1 cellular context compared by ENCODE assay signal in genomic region chr6:75747985-75748742, GRCh38.
TF ChIP-seq lines count a peak whose summit lies in the region.

No MANE protein-coding gene starts in this region.

TF ChIP-seq in GM12878, 131 proteins besides CTCF, POLR2A, EP300 and RAD21 (continued from another document and continues in another):
- TF ChIP-seq CUX1 (IDR thresholded peaks at IDR 0.05; ENCODE audit: insufficient replicate concordance, low read depth, low read length) (no peak), TARDBP (IDR thresholded peaks at IDR 0.05; ENCODE audit: borderline replicate concordance) (no peak), SUPT20H (IDR thresholded peaks at IDR 0.05; ENCODE audit: borderline replicate concordance, control insufficient read depth, low read depth, low read length) (no peak), PAX5 (IDR thresholded peaks at IDR 0.05; ENCODE audit: borderline replicate concordance, low read depth, low read length) (no peak), MEF2A (IDR thresholded peaks at IDR 0.05; ENCODE audit: insufficient read depth, low read depth, low read length) (no peak), ASH2L (IDR thresholded peaks at IDR 0.05; ENCODE audit: borderline replicate concordance, low read depth) (no peak), ATF3 (IDR thresholded peaks at IDR 0.05; ENCODE audit: borderline replicate concordance, extremely low read depth, low read depth, low read length) (no peak), ELK1 (IDR thresholded peaks at IDR 0.05; ENCODE audit: low read depth, low read length) (no peak), HDAC2 (IDR thresholded peaks at IDR 0.05) (no peak), ETV6 (conservative IDR thresholded peaks at IDR 0.05 in 1 of 2, IDR thresholded peaks at IDR 0.05 in 1 of 2; ENCODE audit: borderline replicate concordance in 1 of 2, low read depth in 1 of 2) (no peak), EED (IDR thresholded peaks at IDR 0.05; ENCODE audit: low read depth) (0 out of 2 replicates have a peak, but pooled peaks have one; percentile 4), ZNF24 (IDR thresholded peaks at IDR 0.05) (no peak), BRCA1 (IDR thresholded peaks at IDR 0.05; ENCODE audit: low read depth, low read length) (no peak), ZNF217 (IDR thresholded peaks at IDR 0.05) (no peak), MYC (IDR thresholded peaks at IDR 0.05; ENCODE audit: insufficient read depth, insufficient read length, insufficient replicate concordance, low read length, severe bottlenecking) (no peak), NR2C2 (IDR thresholded peaks at IDR 0.05; ENCODE audit: borderline replicate concordance, control insufficient read depth, insufficient read length, low read depth) (no peak), SUZ12 (IDR thresholded peaks at IDR 0.05; ENCODE audit: unreplicated experiment) (no peak), EGR1 (IDR thresholded peaks at IDR 0.05; ENCODE audit: borderline replicate concordance in 1 of 2, low read depth in 2 of 2, low read length in 2 of 2) (no peak), HDGF (IDR thresholded peaks at IDR 0.05) (0 out of 2 replicates have a peak, but pooled peaks have one; percentile 22), STAT1 (conservative IDR thresholded peaks at IDR 0.05) (no peak), ZZZ3 (IDR thresholded peaks at IDR 0.05; ENCODE audit: control insufficient read depth, insufficient read length, low read depth) (no peak), HDAC6 (IDR thresholded peaks at IDR 0.05; ENCODE audit: unreplicated experiment) (no peak), STAT3 (IDR thresholded peaks at IDR 0.05; ENCODE audit: low read depth, low read length) (no peak), MAX (IDR thresholded peaks at IDR 0.05; ENCODE audit: low read depth, low read length) (no peak), ZNF207 (IDR thresholded peaks at IDR 0.05; ENCODE audit: borderline replicate concordance) (no peak), ZBTB11 (CRISPR knock-in tag; IDR thresholded peaks at IDR 0.05) (no peak), POLR2AphosphoS2 (IDR thresholded peaks at IDR 0.05; ENCODE audit: low read depth, low read length) (no peak), BHLHE40 (IDR thresholded peaks at IDR 0.05; ENCODE audit: borderline replicate concordance in 1 of 2, low read depth in 2 of 2, low read length in 1 of 2) (no peak; a peak in 1 of 4 replicates), SIN3A (IDR thresholded peaks at IDR 0.05; ENCODE audit: low read depth, low read length) (no peak), HCFC1 (IDR thresholded peaks at IDR 0.05; ENCODE audit: low read length) (no peak), CHD1 (IDR thresholded peaks at IDR 0.05; ENCODE audit: low read depth, low read length) (no peak), ZBED1 (IDR thresholded peaks at IDR 0.05; ENCODE audit: borderline replicate concordance) (no peak), BCLAF1 (IDR thresholded peaks at IDR 0.05) (no peak), BACH1 (IDR thresholded peaks at IDR 0.05; ENCODE audit: borderline replicate concordance) (no peak), RUNX3 (IDR thresholded peaks at IDR 0.05; ENCODE audit: low read length) (0 out of 2 replicates have a peak, but pooled peaks have one; percentile 11), MLLT1 (IDR thresholded peaks at IDR 0.05) (peak; percentile 58; the same call in 1 of the 2 replicates), CHD2 (IDR thresholded peaks at IDR 0.05; ENCODE audit: borderline replicate concordance, low read depth, low read length) (no peak), DPF2 (IDR thresholded peaks at IDR 0.05) (no peak)
- TF ChIP-seq, protein P1, sequence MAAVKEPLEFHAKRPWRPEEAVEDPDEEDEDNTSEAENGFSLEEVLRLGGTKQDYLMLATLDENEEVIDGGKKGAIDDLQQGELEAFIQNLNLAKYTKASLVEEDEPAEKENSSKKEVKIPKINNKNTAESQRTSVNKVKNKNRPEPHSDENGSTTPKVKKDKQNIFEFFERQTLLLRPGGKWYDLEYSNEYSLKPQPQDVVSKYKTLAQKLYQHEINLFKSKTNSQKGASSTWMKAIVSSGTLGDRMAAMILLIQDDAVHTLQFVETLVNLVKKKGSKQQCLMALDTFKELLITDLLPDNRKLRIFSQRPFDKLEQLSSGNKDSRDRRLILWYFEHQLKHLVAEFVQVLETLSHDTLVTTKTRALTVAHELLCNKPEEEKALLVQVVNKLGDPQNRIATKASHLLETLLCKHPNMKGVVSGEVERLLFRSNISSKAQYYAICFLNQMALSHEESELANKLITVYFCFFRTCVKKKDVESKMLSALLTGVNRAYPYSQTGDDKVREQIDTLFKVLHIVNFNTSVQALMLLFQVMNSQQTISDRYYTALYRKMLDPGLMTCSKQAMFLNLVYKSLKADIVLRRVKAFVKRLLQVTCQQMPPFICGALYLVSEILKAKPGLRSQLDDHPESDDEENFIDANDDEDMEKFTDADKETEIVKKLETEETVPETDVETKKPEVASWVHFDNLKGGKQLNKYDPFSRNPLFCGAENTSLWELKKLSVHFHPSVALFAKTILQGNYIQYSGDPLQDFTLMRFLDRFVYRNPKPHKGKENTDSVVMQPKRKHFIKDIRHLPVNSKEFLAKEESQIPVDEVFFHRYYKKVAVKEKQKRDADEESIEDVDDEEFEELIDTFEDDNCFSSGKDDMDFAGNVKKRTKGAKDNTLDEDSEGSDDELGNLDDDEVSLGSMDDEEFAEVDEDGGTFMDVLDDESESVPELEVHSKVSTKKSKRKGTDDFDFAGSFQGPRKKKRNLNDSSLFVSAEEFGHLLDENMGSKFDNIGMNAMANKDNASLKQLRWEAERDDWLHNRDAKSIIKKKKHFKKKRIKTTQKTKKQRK (IDR thresholded peaks at IDR 0.05; ENCODE audit: low read depth, low read length): no peak
- TF ChIP-seq, protein P2, sequence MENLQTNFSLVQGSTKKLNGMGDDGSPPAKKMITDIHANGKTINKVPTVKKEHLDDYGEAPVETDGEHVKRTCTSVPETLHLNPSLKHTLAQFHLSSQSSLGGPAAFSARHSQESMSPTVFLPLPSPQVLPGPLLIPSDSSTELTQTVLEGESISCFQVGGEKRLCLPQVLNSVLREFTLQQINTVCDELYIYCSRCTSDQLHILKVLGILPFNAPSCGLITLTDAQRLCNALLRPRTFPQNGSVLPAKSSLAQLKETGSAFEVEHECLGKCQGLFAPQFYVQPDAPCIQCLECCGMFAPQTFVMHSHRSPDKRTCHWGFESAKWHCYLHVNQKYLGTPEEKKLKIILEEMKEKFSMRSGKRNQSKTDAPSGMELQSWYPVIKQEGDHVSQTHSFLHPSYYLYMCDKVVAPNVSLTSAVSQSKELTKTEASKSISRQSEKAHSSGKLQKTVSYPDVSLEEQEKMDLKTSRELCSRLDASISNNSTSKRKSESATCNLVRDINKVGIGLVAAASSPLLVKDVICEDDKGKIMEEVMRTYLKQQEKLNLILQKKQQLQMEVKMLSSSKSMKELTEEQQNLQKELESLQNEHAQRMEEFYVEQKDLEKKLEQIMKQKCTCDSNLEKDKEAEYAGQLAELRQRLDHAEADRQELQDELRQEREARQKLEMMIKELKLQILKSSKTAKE (IDR thresholded peaks at IDR 0.05; ENCODE audit: low read depth, poor library complexity, severe bottlenecking): no peak
